In the genomic region with DNA sequence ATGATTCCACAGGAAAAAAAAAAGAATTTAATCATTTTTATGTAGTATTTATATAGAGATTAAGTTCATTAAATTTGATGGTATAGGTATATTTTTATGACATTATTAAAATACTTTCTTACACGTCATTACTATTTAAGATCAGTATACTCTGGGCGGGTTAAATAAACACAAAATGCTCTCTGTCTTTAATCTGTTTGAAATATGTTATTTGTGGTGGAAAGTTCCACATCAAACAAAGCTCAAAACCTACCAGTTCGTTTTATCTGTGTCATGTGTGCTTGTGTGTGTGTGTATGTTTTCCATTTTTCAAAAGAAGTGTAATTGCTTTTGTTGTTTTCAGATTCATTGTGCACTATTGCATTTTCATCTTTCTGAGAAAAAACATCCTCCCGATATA, we compare ENCODE assay signal across 22 cellular contexts.
A peak's percentile ranks its signal among the peaks of the same experiment; 100 is the strongest.
DNase-seq lines count a peak whose midpoint lies in the region; ATAC-seq, FAIRE-seq and TF ChIP-seq lines count a peak whose summit lies in the region.
"Had no signal": no experiment of that assay in that cellular context is flagged by ENCODE, and none has a peak within 500 bp of the region (broad histone marks: within the 10 kb centered on the region; RNA-seq: fewer than 3 reads in every experiment).

No MANE protein-coding gene starts in this region.

- no peak for TF ChIP-seq CTCF in LNCaP clone FGC (IDR thresholded peaks at IDR 0.05; ENCODE audit: control insufficient read depth, extremely low read depth, insufficient read depth)

- H3K4me1 Mint-ChIP-seq in activated naive CD8-positive, alpha-beta T cell treated with anti-CD3 and anti-CD28 coated beads for 36 hours: no peaks in the 10 kb centered on the region
- H3K4me1 Mint-ChIP-seq: CD14-positive monocyte; CD4-positive, alpha-beta memory T cell; CD4-positive, CD25-positive, alpha-beta regulatory T cell; CD8-positive, alpha-beta memory T cell had no signal

- no peak overlapping the region for H3K4me3 ChIP-seq in LNCaP clone FGC (ENCODE audit: low read depth, low read length)
- H3K4me3 ChIP-seq: BLaER1 had no signal

- no peak overlapping the region for H3K4me3 Mint-ChIP-seq in activated naive CD8-positive, alpha-beta T cell treated with anti-CD3 and anti-CD28 coated beads for 36 hours
- H3K4me3 Mint-ChIP-seq: CD14-positive monocyte; CD4-positive, alpha-beta memory T cell; CD4-positive, CD25-positive, alpha-beta regulatory T cell; CD8-positive, alpha-beta memory T cell had no signal

- peak; percentile 76 for FAIRE-seq in A204.1 (lab: Jason Lieb, UNC)
- FAIRE-seq: G401.6, GM12891, GM19239 had no signal

- no peak for ATAC-seq in HG03457 (IDR thresholded peaks at IDR 0.05; ENCODE audit: unreplicated experiment)

- H3K9me3 Mint-ChIP-seq in activated naive CD8-positive, alpha-beta T cell treated with anti-CD3 and anti-CD28 coated beads for 36 hours: no peaks in the 10 kb centered on the region

- no peaks in the 10 kb centered on the region for H3K36me3 Mint-ChIP-seq in activated naive CD8-positive, alpha-beta T cell treated with anti-CD3 and anti-CD28 coated beads for 36 hours
- H3K36me3 Mint-ChIP-seq: CD14-positive monocyte; CD4-positive, alpha-beta memory T cell; CD4-positive, CD25-positive, alpha-beta regulatory T cell; CD8-positive, alpha-beta memory T cell had no signal

- DNase-seq in LNCaP clone FGC (ENCODE audit: low read depth) (peak; percentile 69), T-helper 2 cell (no peak)
- DNase-seq in activated naive CD8-positive, alpha-beta T cell treated with anti-CD3 and anti-CD28 coated beads for 36 hours: no peak
- DNase-seq: ACHN; BE2C; C1 segment of cervical spinal cord; CD4-positive, alpha-beta memory T cell; CD4-positive, CD25-positive, alpha-beta regulatory T cell; CD8-positive, alpha-beta memory T cell; COR-L47; DMS 273 treated with DMSO at 0.1 percent for 48 hours; DMS153; DMS53; DMS79; GF-D8 had no signal

- H3K27me3 Mint-ChIP-seq in activated naive CD8-positive, alpha-beta T cell treated with anti-CD3 and anti-CD28 coated beads for 36 hours: no peaks in the 10 kb centered on the region
- H3K27me3 Mint-ChIP-seq: CD4-positive, alpha-beta memory T cell; CD4-positive, CD25-positive, alpha-beta regulatory T cell; CD8-positive, alpha-beta memory T cell had no signal

- no peak overlapping the region for H3K27ac Mint-ChIP-seq in activated naive CD8-positive, alpha-beta T cell treated with anti-CD3 and anti-CD28 coated beads for 36 hours
- H3K27ac Mint-ChIP-seq: CD14-positive monocyte; CD4-positive, alpha-beta memory T cell; CD4-positive, CD25-positive, alpha-beta regulatory T cell; CD8-positive, alpha-beta memory T cell had no signal
